8 cellular contexts compared by ENCODE assay signal in the genomic region with DNA sequence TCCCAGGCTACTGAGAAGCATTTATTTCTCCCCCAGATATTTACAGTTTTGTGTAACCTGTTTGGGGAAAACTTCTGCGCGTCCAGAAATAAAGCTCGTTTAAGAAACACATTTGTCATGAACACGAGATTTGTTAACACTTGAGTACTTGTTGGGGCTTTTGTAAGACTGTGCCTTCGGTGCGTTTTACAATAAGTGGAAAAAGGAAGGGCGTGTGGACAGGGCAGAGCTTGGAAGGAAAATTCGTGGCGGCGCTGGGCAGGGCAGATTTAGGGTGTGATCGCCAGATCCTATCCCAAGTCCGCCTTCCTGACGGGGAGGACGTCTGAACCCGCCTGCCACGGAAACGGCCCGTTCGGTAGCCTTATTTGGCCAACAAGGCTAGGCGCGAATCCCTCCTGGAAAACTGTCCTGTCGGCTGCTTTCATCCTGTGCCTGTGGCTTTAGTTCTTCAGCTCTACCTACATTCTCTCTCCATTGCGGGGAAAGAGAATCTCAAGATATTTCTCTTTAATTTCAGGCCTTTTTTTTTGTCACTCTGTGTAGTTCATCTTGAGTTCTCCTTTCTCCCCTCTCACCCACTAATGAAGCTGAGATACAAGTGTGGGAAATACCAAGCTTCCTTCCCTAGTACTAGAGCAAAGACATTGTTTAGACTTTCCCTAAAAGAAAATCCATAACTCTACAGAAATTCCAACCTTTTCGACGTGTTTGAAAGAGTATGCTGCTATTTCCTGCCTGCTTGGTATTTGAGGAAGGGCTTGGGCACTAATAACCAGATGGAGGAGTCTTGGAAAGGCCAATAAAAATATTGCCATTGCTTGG. TPM values are rescaled to one million over a fixed set of nuclear protein-coding genes. Genes with fewer than 3 reads are reported as not detected.
DNase-seq lines count a peak whose midpoint lies in the region; ATAC-seq lines count a peak whose summit lies in the region.

No MANE protein-coding gene starts in this region.

- intact Hi-C loops in Right ventricle myocardium superior (cut with DNase I), result loop anchor here (2.0 to 10.0 kb wide), 3 partner anchors 44 to 112 kb away; no protein-coding TSS in a partner anchor

- 1 to 2% (median 1%) methylated on average over 25 of the region's 25 CpGs for WGBS in adipose tissue, 3 donors

- DNase-seq in NCI-H82 (lab: John Stamatoyannopoulos, UW) (peak; percentile 66), NCI-H82 treated with DMSO at 0.1 percent for 48 hours (lab: John Stamatoyannopoulos, UW; ENCODE audit: unreplicated experiment) (no peak), OCI-M1 (lab: John Stamatoyannopoulos, UW) (peak; percentile 77), Right ventricle myocardium superior (peak; percentile 90), nucleus accumbens (lab: John Stamatoyannopoulos, UW) (peak in 48 of 56 donors; percentile 1 to 51 (median 26))

- peak overlapping the region; percentile 79 for H3K27ac ChIP-seq in adipose tissue (ENCODE audit: low read depth, low read length)

- ATAC-seq in HG02885 (IDR thresholded peaks at IDR 0.05; ENCODE audit: poor library complexity, unreplicated experiment) (peak; percentile 13), Right ventricle myocardium superior (ENCODE audit: poor library complexity) (peak; percentile 83), HG03039 (IDR thresholded peaks at IDR 0.05; ENCODE audit: unreplicated experiment) (no peak)

RNA-seq across cellular contexts. Expression of a gene that starts 0.9 kb away (rescaled TPM):
- polyA plus RNA-seq in adipose tissue, result 10 to 100 TPM; 13.2 to 48.3 (median 27.3) TPM
- 979 TPM for total RNA-seq in Right ventricle myocardium superior
